ENCODE assay signal across 10 cellular contexts in genomic region chr6:119728220-119728750, GRCh38.
"Had no signal": no experiment of that assay in that cellular context is flagged by ENCODE, and none has a peak within 500 bp of the region (broad histone marks: within the 10 kb centered on the region; RNA-seq: fewer than 3 reads in every experiment).

No MANE protein-coding gene starts in this region.

- H3K36me3 Mint-ChIP-seq: activated CD4-positive, alpha-beta memory T cell treated with anti-CD3 and anti-CD28 coated beads for 36 hours; natural killer cell had no signal

- H3K27ac ChIP-seq: foreskin keratinocyte, testis had no signal

- ATAC-seq: natural killer cell; stimulated activated naive CD8-positive, alpha-beta T cell treated with anti-CD3 and anti-CD28 coated beads, Interleukin-15, amount 100 ng/mL, for 72 hours had no signal

- H3K4me3 Mint-ChIP-seq: activated CD4-positive, alpha-beta memory T cell treated with anti-CD3 and anti-CD28 coated beads for 36 hours; natural killer cell; stimulated activated naive CD8-positive, alpha-beta T cell treated with anti-CD3 and anti-CD28 coated beads, Interleukin-15, amount 100 ng/mL, for 72 hours had no signal

- H3K27ac Mint-ChIP-seq: activated CD4-positive, alpha-beta memory T cell treated with anti-CD3 and anti-CD28 coated beads for 36 hours; natural killer cell had no signal

- H3K4me1 Mint-ChIP-seq: natural killer cell; stimulated activated naive CD8-positive, alpha-beta T cell treated with anti-CD3 and anti-CD28 coated beads, Interleukin-15, amount 100 ng/mL, for 72 hours had no signal

- H3K4me1 ChIP-seq: foreskin keratinocyte, testis had no signal

- H3K9me3 ChIP-seq: testis had no signal

- H3K27me3 ChIP-seq: foreskin keratinocyte, testis had no signal

- DNase-seq: activated CD4-positive, alpha-beta memory T cell treated with anti-CD3 and anti-CD28 coated beads for 36 hours; activated CD4-positive, CD25-positive, alpha-beta regulatory T cell treated with anti-CD3 and anti-CD28 coated beads, Interleukin-2, amount 50 U/mL, for 72 hours; activated T-cell treated with anti-CD3 and anti-CD28 coated beads, Interleukin-2, amount 50 U/mL, for 48 hours; aorta; natural killer cell; stimulated activated CD4-positive, alpha-beta T cell treated with anti-CD3 and anti-CD28 coated beads, Interleukin-4, amount 100 ng/mL, for 1 hour; stimulated activated CD8-positive, alpha-beta memory T cell treated with anti-CD3 and anti-CD28 coated beads, Interleukin-4, amount 100 ng/mL, for 48 hours; stimulated activated naive CD8-positive, alpha-beta T cell treated with anti-CD3 and anti-CD28 coated beads, Interleukin-15, amount 100 ng/mL, for 72 hours; testis had no signal

- H3K9me3 Mint-ChIP-seq: activated CD4-positive, alpha-beta memory T cell treated with anti-CD3 and anti-CD28 coated beads for 36 hours; natural killer cell had no signal

- H3K4me3 ChIP-seq: testis had no signal
